ENCODE assay signal across 8 cellular contexts in genomic region chr14:23306412-23307145, GRCh38. TPM values are rescaled to one million over a fixed set of nuclear protein-coding genes. Genes with fewer than 3 reads are reported as not detected.
DNase-seq lines count a peak whose midpoint lies in the region; ATAC-seq, FAIRE-seq and TF ChIP-seq lines count a peak whose summit lies in the region.

Gene BCL2L2 (plus strand): TSS chr14:23306833. CDS start chr14:23307768, 935 bp downstream.

- under 1% methylated on average over 21 of the region's 24 CpGs for WGBS in mesenchymal stem cell
- 5% methylated on average over 24 of the region's 24 CpGs for WGBS in thymus

- H2BK12ac ChIP-seq in mesenchymal stem cell (ENCODE audit: low read length in 2 of 2): peak within 1 kb of the TSS; percentile 43 to 45

- H3K4me3 ChIP-seq in AG10803 (ENCODE audit: low read length): peak within 1 kb of the TSS; percentile 95
- peak within 1 kb of the TSS; percentile 90 for H3K4me3 ChIP-seq in epithelial cell of esophagus (ENCODE audit: low read length)
- H3K4me3 ChIP-seq in mesenchymal stem cell (ENCODE audit: insufficient read depth in 1 of 2, low read depth in 1 of 2, low read length in 2 of 2): peak within 1 kb of the TSS; percentile 67 to 86
- H3K4me3 ChIP-seq in thymus (ENCODE audit: low read length): peak within 1 kb of the TSS; percentile 36

- DNase-seq in AG10803 (ENCODE audit: low read depth): peak; percentile 85
- no peak for DNase-seq in GM18507 (ENCODE audit: extremely low spot score, insufficient read length, low read depth)
- peak; percentile 83 for DNase-seq in NCI-H1105 treated with DMSO at 0.1 percent for 48 hours (lab: John Stamatoyannopoulos, UW)
- peak; percentile 92 for DNase-seq in epithelial cell of esophagus (ENCODE audit: low read depth)
- peak; percentile 95 for DNase-seq in mesenchymal stem cell
- DNase-seq in stimulated activated CD4-positive, alpha-beta T cell treated with anti-CD3 and anti-CD28 coated beads, Interleukin-2, amount 100 ng/mL, for 24 hours: no peak

- H3K23ac ChIP-seq in mesenchymal stem cell (ENCODE audit: low read length in 2 of 2): peak within 1 kb of the TSS in 1 of 2 experiments; percentile 64

- peak within 1 kb of the TSS; percentile 34 to 75 for H3K18ac ChIP-seq in mesenchymal stem cell (ENCODE audit: low read depth in 1 of 2, low read length in 2 of 2)

- TF ChIP-seq CTCF in AG10803 (conservative IDR thresholded peaks at IDR 0.05; ENCODE audit: low read length): no peak
- no peak for TF ChIP-seq CTCF in epithelial cell of esophagus (IDR thresholded peaks at IDR 0.05; ENCODE audit: insufficient read depth, low read depth, low read length, missing control alignments)

- H2BK15ac ChIP-seq in mesenchymal stem cell (ENCODE audit: low read depth, poor library complexity, severe bottlenecking): peak within 1 kb of the TSS; percentile 37

- peak within 1 kb of the TSS; percentile 33 for H2BK5ac ChIP-seq in mesenchymal stem cell (ENCODE audit: low read depth, low read length, poor library complexity, severe bottlenecking)

- H3K4me2 ChIP-seq in mesenchymal stem cell (ENCODE audit: low read length, poor library complexity, severe bottlenecking): peak within 1 kb of the TSS; percentile 88

- H3K4me1 ChIP-seq in mesenchymal stem cell (ENCODE audit: control insufficient read depth, insufficient read depth, low read depth, low read length) (peaks cover 38% of the 10 kb centered on the region), thymus (ENCODE audit: control insufficient read depth, insufficient read depth, low read length) (peaks cover 6% of the 10 kb centered on the region)

- H3K9ac ChIP-seq in mesenchymal stem cell (ENCODE audit: low read length): peak within 1 kb of the TSS; percentile 91

- H3K27me3 ChIP-seq in mesenchymal stem cell (ENCODE audit: control insufficient read depth in 1 of 2, insufficient read depth in 1 of 2, low read length in 2 of 2): no peaks in the 10 kb centered on the region
- no peaks in the 10 kb centered on the region for H3K27me3 ChIP-seq in thymus (ENCODE audit: control insufficient read depth, insufficient read depth)

- H2BK120ac ChIP-seq in mesenchymal stem cell (ENCODE audit: low read depth, low read length): peak within 1 kb of the TSS; percentile 37

- H3K14ac ChIP-seq in mesenchymal stem cell (ENCODE audit: low read length in 2 of 2): peak within 1 kb of the TSS in 1 of 2 experiments; percentile 61

- peak within 1 kb of the TSS; percentile 90 for H3K27ac ChIP-seq in mesenchymal stem cell (ENCODE audit: low read length, poor library complexity, severe bottlenecking)
- peak within 1 kb of the TSS; percentile 86 for H3K27ac ChIP-seq in thymus (ENCODE audit: low read depth)

- peak within 1 kb of the TSS; percentile 77 for H4K8ac ChIP-seq in mesenchymal stem cell (ENCODE audit: low read length)

- ATAC-seq in SK-N-SH treated with all-trans-retinoic acid at 6 μM for 48 hours: peak; percentile 73

- H2AK5ac ChIP-seq in mesenchymal stem cell (ENCODE audit: low read length, severe bottlenecking): peak within 1 kb of the TSS; percentile 73

- H4K91ac ChIP-seq in mesenchymal stem cell (ENCODE audit: low read length): peak within 1 kb of the TSS; percentile 81

- peaks cover 11% of the 10 kb centered on the region for H3K79me1 ChIP-seq in mesenchymal stem cell (replicated peaks; ENCODE audit: low read length, poor library complexity, severe bottlenecking)

- H3K9me3 ChIP-seq in mesenchymal stem cell (ENCODE audit: control insufficient read depth, low read length) (no peaks in the 10 kb centered on the region), thymus (ENCODE audit: control insufficient read depth) (peaks cover 1% of the 10 kb centered on the region)

- H2AFZ ChIP-seq in mesenchymal stem cell (ENCODE audit: low read depth, low read length): peak within 1 kb of the TSS; percentile 67

- FAIRE-seq in GM18507 (lab: Jason Lieb, UNC): peak; percentile 79

- peaks cover 36 to 37% of the 10 kb centered on the region in 2 experiments for H3K36me3 ChIP-seq in mesenchymal stem cell (ENCODE audit: control insufficient read depth in 1 of 2, insufficient read depth in 2 of 2, low read depth in 1 of 2, low read length in 2 of 2)
- no peaks in the 10 kb centered on the region for H3K36me3 ChIP-seq in thymus (ENCODE audit: control insufficient read depth, insufficient read depth)

- peak within 1 kb of the TSS; percentile 80 to 99 for H3K4ac ChIP-seq in mesenchymal stem cell (ENCODE audit: low read depth in 1 of 2, low read length in 2 of 2)

TF ChIP-seq in SK-N-SH treated with all-trans-retinoic acid at 6 μM for 48 hours, 23 proteins besides CTCF, POLR2A, EP300 and RAD21:
- peak; percentile 60; the same call in 1 of the 2 replicates for TF ChIP-seq PATZ1 (CRISPR knock-in tag; IDR thresholded peaks at IDR 0.05; ENCODE audit: borderline replicate concordance)
- TF ChIP-seq PPARA (CRISPR knock-in tag; IDR thresholded peaks at IDR 0.05; ENCODE audit: borderline replicate concordance): no peak
- 0 out of 2 replicates have a peak, but pooled peaks have one; percentile 0 for TF ChIP-seq GLIS3 (CRISPR knock-in tag; IDR thresholded peaks at IDR 0.05)

RNA-seq across cellular contexts. Expression of gene BCL2L2, which starts in this region (rescaled TPM):
- 18.6 TPM for polyA plus RNA-seq in mesenchymal stem cell (2013, experiment 1 of 2)
- 18.9 TPM for polyA plus RNA-seq in mesenchymal stem cell (2013, experiment 2 of 2)
- polyA plus RNA-seq in thymus: 20.6 TPM

Comparison
In these comparisons a context has a peak if more than half of its experiments do, and no peak if none do; other contexts are left out.
1. DNase-seq: peak in AG10803 (single experiment), NCI-H1105 treated with DMSO at 0.1 percent for 48 hours (single experiment), epithelial cell of esophagus (single experiment) and mesenchymal stem cell (single experiment); none in GM18507 (single experiment) and stimulated activated CD4-positive, alpha-beta T cell treated with anti-CD3 and anti-CD28 coated beads, Interleukin-2, amount 100 ng/mL, for 24 hours (0 of 2).
2. H3K4me3 ChIP-seq: peak in every context shown above with its lines; median percentile 95 in AG10803; 90 in epithelial cell of esophagus; 76 in mesenchymal stem cell; 36 in thymus.